In genomic region chr5:78601622-78602314, GRCh38 we compare ENCODE assay signal across 19 cellular contexts. TPM values are rescaled to one million over a fixed set of nuclear protein-coding genes. Genes with fewer than 3 reads are reported as not detected.
DNase-seq lines count a peak whose midpoint lies in the region; ATAC-seq, FAIRE-seq and TF ChIP-seq lines count a peak whose summit lies in the region.
"Had no signal": no experiment of that assay in that cellular context is flagged by ENCODE, and none has a peak within 500 bp of the region (broad histone marks: within the 10 kb centered on the region; RNA-seq: fewer than 3 reads in every experiment).

No MANE protein-coding gene starts in this region.

- no peak for FAIRE-seq in K562 (lab: Jason Lieb, UNC)
- FAIRE-seq: A204.1, GM12892 had no signal

- in situ Hi-C loops in K562 (cut with MboI) = no loop called here

- H3K4me2 ChIP-seq in K562 (ENCODE audit: insufficient read depth, low read length) = no peak overlapping the region

- intact Hi-C loops in heart left ventricle (cut with DNase I) (no loop called here), Right ventricle myocardium inferior (cut with DNase I) (no loop called here), K562 (cut with micrococcal nuclease) (no loop called here), uterus (cut with DNase I; ENCODE audit: low total_unique reads) (no loop called here)

- H3K27ac ChIP-seq in heart left ventricle (peak overlapping the region in 7 of 12 donors; percentile 9 to 65 (median 18)), K562 (ENCODE audit: extremely low read depth, low read depth, low read length) (no peak overlapping the region), uterus (peak overlapping the region; percentile 68 to 73)
- H3K27ac ChIP-seq: SK-N-MC had no signal

- POLR2A ChIA-PET in K562 (lab: Yijun Ruan, JAX) = interaction anchor here (0.6 to 1.2 kb wide), 2 partner anchors 12 to 22 kb away, joined by 4 to 5 read pairs; no protein-coding TSS in a partner anchor

- no TSS peak for BruUV-seq in K562 (replicated peaks; lab: Mats Ljungman, UMichigan)

- no peaks in the 10 kb centered on the region for H3K27me3 Mint-ChIP-seq in mesothelial cell of epicardium (ENCODE audit: low read depth)

- CTCF ChIA-PET in K562 (lab: Yijun Ruan, JAX; ENCODE audit: low intra/inter-chr PET ratio) = no interaction called here

- H3K4me1 ChIP-seq in heart left ventricle = peaks cover 0 to 37% (median 5%) of the 10 kb centered on the region in 12 donors
- peaks cover 0 to 13% of the 10 kb centered on the region in 2 experiments; a peak in 3 of 5 replicates for H3K4me1 ChIP-seq in K562 (replicated peaks in 1 of 2; ENCODE audit: control insufficient read depth in 2 of 2, insufficient read depth in 2 of 2, low read length in 2 of 2)
- no peaks in the 10 kb centered on the region for H3K4me1 ChIP-seq in uterus

- H3K27me3 ChIP-seq in heart left ventricle (no peaks in the 10 kb centered on the region), K562 (ENCODE audit: control insufficient read depth in 2 of 2, insufficient read depth in 2 of 2, low read length in 2 of 2) (no peaks in the 10 kb centered on the region), uterus (no peaks in the 10 kb centered on the region)

- DNase-seq in heart left ventricle = no peak
- no peak for DNase-seq in Right ventricle myocardium inferior (ENCODE audit: missing footprints)
- DNase-seq in K562 (ENCODE audit: extremely low read depth in 1 of 4, low spot score in 3 of 4) = no peak
- no peak for DNase-seq in mesothelial cell of epicardium (ENCODE audit: low spot score in 2 of 2, unreplicated experiment in 2 of 2)
- DNase-seq in uterus = no peak
- no peak for DNase-seq in GDM1 (lab: John Stamatoyannopoulos, UW)
- DNase-seq in activated naive CD4-positive, alpha-beta T cell treated with Interleukin-2 at 50 U/mL for 16 hours = no peak
- no peak for DNase-seq in stimulated activated CD4-positive, alpha-beta T cell treated with anti-CD3 and anti-CD28 coated beads, Interleukin-4, amount 100 ng/mL, for 24 hours
- DNase-seq: activated CD4-positive, alpha-beta T cell treated with anti-CD3 and anti-CD28 coated beads for 1 hour; activated T-cell treated with anti-CD3 and anti-CD28 coated beads, Interleukin-2, amount 50 U/mL, for 24 hours; DMS 273 treated with DMSO at 0.1 percent for 48 hours; effector memory CD8-positive, alpha-beta T cell; KBM-7; midbrain; NCI-H187 treated with DMSO at 0.1 percent for 48 hours; NCI-H82 had no signal

- ATAC-seq in heart left ventricle (peak in 2 of 4 donors; percentile 31 to 64), Right ventricle myocardium inferior (no peak), K562 (no peak)
- ATAC-seq: effector memory CD8-positive, alpha-beta T cell had no signal

- no peak overlapping the region for H3K9ac ChIP-seq in K562 (ENCODE audit: insufficient read depth in 1 of 2, low read depth in 2 of 2, low read length in 2 of 2)

- H2AFZ ChIP-seq in K562 (ENCODE audit: low read depth, low read length) = no peak overlapping the region

- TF ChIP-seq CTCF in heart left ventricle (IDR thresholded peaks at IDR 0.05) = no peak
- no peak for TF ChIP-seq CTCF in K562 (IDR thresholded peaks at IDR 0.05 in 2 of 3, conservative IDR thresholded peaks at IDR 0.05 in 1 of 3; ENCODE audit: insufficient read depth in 2 of 3, low read depth in 1 of 3, low read length in 3 of 3)
- TF ChIP-seq CTCF in mesothelial cell of epicardium (IDR thresholded peaks at IDR 0.05; ENCODE audit: unreplicated experiment) = no peak
- TF ChIP-seq CTCF in uterus (IDR thresholded peaks at IDR 0.05) = no peak

- H3K9me3 Mint-ChIP-seq in mesothelial cell of epicardium = no peaks in the 10 kb centered on the region
- H3K9me3 Mint-ChIP-seq: activated T-cell treated with anti-CD3 and anti-CD28 coated beads, Interleukin-2, amount 50 U/mL, for 24 hours; effector memory CD8-positive, alpha-beta T cell had no signal

- no peaks in the 10 kb centered on the region for H3K9me3 ChIP-seq in heart left ventricle
- no peaks in the 10 kb centered on the region for H3K9me3 ChIP-seq in K562 (replicated peaks; ENCODE audit: control insufficient read depth, insufficient read depth, low read depth, low read length)
- no peaks in the 10 kb centered on the region for H3K9me3 ChIP-seq in uterus

- no peak overlapping the region for H3K4me3 Mint-ChIP-seq in mesothelial cell of epicardium
- H3K4me3 Mint-ChIP-seq: activated T-cell treated with anti-CD3 and anti-CD28 coated beads, Interleukin-2, amount 50 U/mL, for 24 hours; effector memory CD8-positive, alpha-beta T cell had no signal

- peaks cover 59% of the 10 kb centered on the region for H3K4me1 Mint-ChIP-seq in mesothelial cell of epicardium

- H3K79me2 ChIP-seq in K562 (ENCODE audit: control insufficient read depth, insufficient read depth, low read length) = no peaks in the 10 kb centered on the region

- no peak overlapping the region for H3K4me3 ChIP-seq in heart left ventricle
- no peak overlapping the region for H3K4me3 ChIP-seq in K562
- no peak overlapping the region for H3K4me3 ChIP-seq in uterus
- H3K4me3 ChIP-seq: SK-N-MC had no signal

- TF ChIP-seq EP300 in K562 (IDR thresholded peaks at IDR 0.05; ENCODE audit: low read length) = no peak

- peaks cover 5% of the 10 kb centered on the region for H3K36me3 Mint-ChIP-seq in mesothelial cell of epicardium

- no peaks in the 10 kb centered on the region for H3K9me1 ChIP-seq in K562 (ENCODE audit: control insufficient read depth, insufficient read depth, low read length)

- TF ChIP-seq POLR2A in heart left ventricle (IDR thresholded peaks at IDR 0.05) (no peak), K562 (conservative IDR thresholded peaks at IDR 0.05) (no peak), uterus (IDR thresholded peaks at IDR 0.05) (no peak)

- 79 to 86% (median 82%) methylated on average over 3 of the region's 3 CpGs for WGBS in heart left ventricle, 4 donors
- WGBS in K562 (ENCODE audit: insufficient coverage, low coverage, missing lambda C conversion rate) = 46% methylated on average over 3 of the region's 3 CpGs

- peak overlapping the region; percentile 89 for H3K27ac Mint-ChIP-seq in mesothelial cell of epicardium
- H3K27ac Mint-ChIP-seq: activated T-cell treated with anti-CD3 and anti-CD28 coated beads, Interleukin-2, amount 50 U/mL, for 24 hours; effector memory CD8-positive, alpha-beta T cell had no signal

- no peak for TF ChIP-seq RAD21 in K562 (CRISPR knock-in tag; conservative IDR thresholded peaks at IDR 0.05 in 1 of 2, IDR thresholded peaks at IDR 0.05 in 1 of 2)

- no peaks in the 10 kb centered on the region for H4K20me1 ChIP-seq in K562 (replicated peaks; ENCODE audit: control insufficient read depth, insufficient read depth, low read length)

- H3K36me3 ChIP-seq in heart left ventricle (no peaks in the 10 kb centered on the region), K562 (ENCODE audit: control insufficient read depth, insufficient read depth, low read length) (no peaks in the 10 kb centered on the region), uterus (no peaks in the 10 kb centered on the region)

TF ChIP-seq in K562, 482 proteins besides CTCF, POLR2A, EP300 and RAD21:
- 0 out of 4 replicates have a peak, but pooled peaks have one; percentile 26 to 44 for TF ChIP-seq FOXK2 (conservative IDR thresholded peaks at IDR 0.05 in 1 of 2, IDR thresholded peaks at IDR 0.05 in 1 of 2; ENCODE audit: low read depth in 2 of 2)
- TF ChIP-seq MEIS2 (IDR thresholded peaks at IDR 0.05; ENCODE audit: partially characterized antibody) = peak; percentile 62
- TF ChIP-seq KDM1A (IDR thresholded peaks at IDR 0.05) = peak in 1 of 2 experiments; percentile 29; a peak in 1 of 4 replicates
- TF ChIP-seq MAFG (tag; conservative IDR thresholded peaks at IDR 0.05) = 0 out of 2 replicates have a peak, but pooled peaks have one; percentile 8
- TF ChIP-seq POLR2H (tag; IDR thresholded peaks at IDR 0.05; ENCODE audit: low read depth) = no peak
- TF ChIP-seq, protein P1, sequence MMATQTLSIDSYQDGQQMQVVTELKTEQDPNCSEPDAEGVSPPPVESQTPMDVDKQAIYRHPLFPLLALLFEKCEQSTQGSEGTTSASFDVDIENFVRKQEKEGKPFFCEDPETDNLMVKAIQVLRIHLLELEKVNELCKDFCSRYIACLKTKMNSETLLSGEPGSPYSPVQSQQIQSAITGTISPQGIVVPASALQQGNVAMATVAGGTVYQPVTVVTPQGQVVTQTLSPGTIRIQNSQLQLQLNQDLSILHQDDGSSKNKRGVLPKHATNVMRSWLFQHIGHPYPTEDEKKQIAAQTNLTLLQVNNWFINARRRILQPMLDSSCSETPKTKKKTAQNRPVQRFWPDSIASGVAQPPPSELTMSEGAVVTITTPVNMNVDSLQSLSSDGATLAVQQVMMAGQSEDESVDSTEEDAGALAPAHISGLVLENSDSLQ (IDR thresholded peaks at IDR 0.05) = 0 out of 2 replicates have a peak, but pooled peaks have one; percentile 11

RNA-seq across cellular contexts. Expression of gene LHFPL2, which starts 46.8 kb away (rescaled TPM):
- total RNA-seq in heart left ventricle (10 to 100 TPM in 5 of 9 donors, 1 to 10 TPM in 4; 5.6 to 35.6 (median 10.1) TPM), Right ventricle myocardium inferior (6.0 TPM), K562 (2014; rRNA removed) (4.1 and 5.2 TPM in 2 replicates), K562 (2014; rRNA removed; fragmentation: Illumina TruSeq; extraction: Trizol) (6.4 and 6.6 TPM in 2 replicates), K562 (2015; rRNA removed; fragmentation: Illumina TruSeq; extraction: Trizol) (5.1 and 5.2 TPM in 2 replicates), K562 (2021) (6.6 TPM in 2 replicates), mesothelial cell of epicardium (41.7 to 43.1 TPM (median 42.1 TPM) in 3 replicates), uterus (100 to 1,000 TPM in 1 of 4 donors, 10 to 100 TPM in 3; 14.7 to 127 (median 28.0) TPM)
- polyA plus RNA-seq in heart left ventricle (10 to 100 TPM in 1 of 2 donors, 1 to 10 TPM in 1; 1.8 to 11.5 TPM), K562 (2011; rRNA removed) (1.9 and 4.6 TPM in 2 replicates), K562 (2014; fragmentation: Illumina TruSeq; extraction: Trizol) (4.8 and 5.6 TPM in 2 replicates), K562 (2014; fragmentation: Nextera tagmentation; extraction: Ambion mirVana) (1 to 10 TPM; 1.0 to 1.6 TPM), K562 (2014; rRNA removed) (3.7 TPM in 2 replicates)
- total RNA-seq in K562 (2011; cell fraction: chromatin; rRNA removed; ENCODE audit: low replicate concordance) = 9.1 and 15.2 TPM in 2 replicates
- 7.2 and 7.5 TPM in 2 replicates for total RNA-seq in K562 (2011; cell fraction: nucleolus; rRNA removed)
- 8.7 and 12.7 TPM in 2 replicates for total RNA-seq in K562 (2011; cell fraction: nucleoplasm; rRNA removed)
- 1.6 and 3.6 TPM in 2 replicates for polyA plus RNA-seq in K562 (2011; cell fraction: cytosol; rRNA removed)
- polyA plus RNA-seq in K562 (2011; cell fraction: nucleus; rRNA removed) = 1.8 and 5.6 TPM in 2 replicates
- 3.7 and 6.0 TPM in 2 replicates for polyA plus RNA-seq in K562 (2012)
- polyA minus RNA-seq in K562 (2011; rRNA and poly(A)+ RNA removed) = 6.7 and 11.2 TPM in 2 replicates
- polyA minus RNA-seq in K562 (2011; cell fraction: cytosol; rRNA and poly(A)+ RNA removed) = 5.9 and 9.2 TPM in 2 replicates
- polyA minus RNA-seq in K562 (2011; cell fraction: nucleus; rRNA and poly(A)+ RNA removed) = 6.6 and 7.4 TPM in 2 replicates
